In the genomic region with DNA sequence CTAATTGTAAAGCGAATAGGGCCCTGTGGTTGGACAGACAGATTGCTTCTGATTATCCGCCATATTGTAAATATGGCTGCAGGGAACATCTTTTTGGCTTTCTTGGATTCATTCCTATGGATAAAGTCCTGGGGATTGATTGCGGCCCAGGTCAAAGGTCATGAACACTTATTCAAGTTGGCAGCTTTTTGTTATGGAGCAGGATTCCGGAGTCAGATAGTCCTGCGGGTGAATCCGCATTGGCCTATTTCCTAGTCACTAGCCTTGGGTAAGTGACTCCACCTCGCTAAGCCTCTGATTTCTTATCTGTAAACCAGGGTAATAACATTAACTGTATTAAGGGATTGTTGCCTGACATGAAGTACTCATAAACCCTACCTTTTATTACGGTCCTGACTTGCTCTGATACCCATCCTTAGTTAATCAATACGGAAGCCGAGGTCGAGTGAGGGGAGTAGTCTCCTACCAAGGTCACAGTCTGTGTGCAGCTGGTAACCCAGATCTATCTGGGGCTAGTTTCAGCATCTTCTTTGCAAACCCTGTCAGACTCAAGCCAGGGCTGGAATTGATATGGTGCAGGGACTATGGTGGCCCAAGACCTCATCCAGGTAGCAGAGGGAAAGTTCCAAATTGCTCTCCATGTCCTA, we compare ENCODE assay signal across 29 cellular contexts. TPM values are rescaled to one million over a fixed set of nuclear protein-coding genes. Genes with fewer than 3 reads are reported as not detected.
"Had no signal": no experiment of that assay in that cellular context is flagged by ENCODE, and none has a peak within 500 bp of the region (broad histone marks: within the 10 kb centered on the region; RNA-seq: fewer than 3 reads in every experiment).

No MANE protein-coding gene starts in this region.

- DNase-seq: dermis blood vessel endothelial cell; effector memory CD4-positive, alpha-beta T cell; foreskin keratinocyte; kidney; left lung; mesendoderm; naive B cell; occipital lobe; pancreas; stimulated activated CD4-positive, alpha-beta T cell treated with anti-CD3 and anti-CD28 coated beads, Interleukin-2, amount 100 ng/mL, for 24 hours; stimulated activated CD4-positive, alpha-beta T cell treated with anti-CD3 and anti-CD28 coated beads, Interleukin-4, amount 100 ng/mL, for 24 hours; stimulated activated naive CD4-positive, alpha-beta T cell treated with Interleukin-2 at 50 U/mL for 16 hours; stomach; thyroid gland; upper lobe of right lung; uterus had no signal

- H3K4me1 ChIP-seq: left lung, pancreas, upper lobe of right lung, uterus had no signal

- H3K9me3 ChIP-seq: esophagus muscularis mucosa, gastroesophageal sphincter, heart left ventricle, left lung, pancreas, stomach, thyroid gland, upper lobe of right lung, uterus had no signal

- H3K4me3 Mint-ChIP-seq: nephron; stimulated activated effector memory CD8-positive, alpha-beta T cell treated with anti-CD3 and anti-CD28 coated beads, Interleukin-12 subunit alpha, Interleukin-12 subunit beta, amount 100 ng/mL, for 72 hours had no signal

- FAIRE-seq: endothelial cell of umbilical vein, kidney, pancreas had no signal

- H3K27me3 ChIP-seq: esophagus muscularis mucosa, gastroesophageal sphincter, heart left ventricle, hepatocyte, left lung, pancreas, stomach, thyroid gland, upper lobe of right lung, uterus had no signal

- H3K4me3 ChIP-seq: coronary artery, esophagus muscularis mucosa, gastroesophageal sphincter, heart left ventricle, hepatocyte, left lung, pancreas, stomach, thyroid gland, upper lobe of right lung, uterus had no signal

- H3K27ac Mint-ChIP-seq: nephron; progenitor cell of endocrine pancreas; stimulated activated effector memory CD8-positive, alpha-beta T cell treated with anti-CD3 and anti-CD28 coated beads, Interleukin-12 subunit alpha, Interleukin-12 subunit beta, amount 100 ng/mL, for 72 hours had no signal

- H3K27ac ChIP-seq: coronary artery, esophagus muscularis mucosa, foreskin keratinocyte, gastroesophageal sphincter, heart left ventricle, hepatocyte, left lung, stomach, thyroid gland, upper lobe of right lung, uterus had no signal

- H3K4me1 Mint-ChIP-seq: naive B cell; stimulated activated effector memory CD8-positive, alpha-beta T cell treated with anti-CD3 and anti-CD28 coated beads, Interleukin-12 subunit alpha, Interleukin-12 subunit beta, amount 100 ng/mL, for 72 hours had no signal

- H3K9me3 Mint-ChIP-seq: naive B cell; nephron; stimulated activated effector memory CD8-positive, alpha-beta T cell treated with anti-CD3 and anti-CD28 coated beads, Interleukin-12 subunit alpha, Interleukin-12 subunit beta, amount 100 ng/mL, for 72 hours had no signal

- ATAC-seq: foreskin keratinocyte; gastroesophageal sphincter; heart left ventricle; left lung; sciatic nerve; stimulated activated effector memory CD8-positive, alpha-beta T cell treated with anti-CD3 and anti-CD28 coated beads, Interleukin-12 subunit alpha, Interleukin-12 subunit beta, amount 100 ng/mL, for 72 hours; upper lobe of right lung had no signal

- H3K36me3 ChIP-seq: esophagus muscularis mucosa, gastroesophageal sphincter, heart left ventricle, left lung, pancreas, stomach, thyroid gland, upper lobe of right lung, uterus had no signal

- H3K36me3 Mint-ChIP-seq: naive B cell; stimulated activated effector memory CD8-positive, alpha-beta T cell treated with anti-CD3 and anti-CD28 coated beads, Interleukin-12 subunit alpha, Interleukin-12 subunit beta, amount 100 ng/mL, for 72 hours had no signal

RNA-seq across cellular contexts. Expression of gene EDN2, which starts 31.7 kb away (rescaled TPM):
- total RNA-seq: endothelial cell of umbilical vein, fibroblast of lung, lung microvascular endothelial cell, occipital lobe, progenitor cell of endocrine pancreas, sciatic nerve, temporal lobe, thyroid gland, upper lobe of right lung had no signal
- polyA plus RNA-seq: endothelial cell of umbilical vein, fibroblast of lung had no signal
